Comparison of ENCODE assay signal across 19 cellular contexts in genomic region chr5:151692312-151692711, GRCh38. TPM values are rescaled to one million over a fixed set of nuclear protein-coding genes. Genes with fewer than 3 reads are reported as not detected.
A peak's percentile ranks its signal among the peaks of the same experiment; 100 is the strongest.
DNase-seq lines count a peak whose midpoint lies in the region; ATAC-seq and TF ChIP-seq lines count a peak whose summit lies in the region.
"Had no signal": no experiment of that assay in that cellular context is flagged by ENCODE, and none has a peak within 500 bp of the region (broad histone marks: within the 10 kb centered on the region; RNA-seq: fewer than 3 reads in every experiment).

No MANE protein-coding gene starts in this region.

- peak overlapping the region in 1 of 2 experiments; percentile 28 for H3K18ac ChIP-seq in mesenchymal stem cell (ENCODE audit: low read depth in 1 of 2, low read length in 2 of 2)

- 77% methylated on average over 3 of the region's 3 CpGs for WGBS in mesenchymal stem cell

- no peak overlapping the region for H3K9ac ChIP-seq in mesenchymal stem cell (ENCODE audit: low read length)

- no peak overlapping the region for H3K4me2 ChIP-seq in mesenchymal stem cell (ENCODE audit: low read length, poor library complexity, severe bottlenecking)

- H3K79me1 ChIP-seq in mesenchymal stem cell (replicated peaks; ENCODE audit: low read length, poor library complexity, severe bottlenecking): peaks cover 6% of the 10 kb centered on the region

- TF ChIP-seq CTCF in BE2C (IDR thresholded peaks at IDR 0.05; ENCODE audit: low read depth, low read length) (no peak), astrocyte of the cerebellum (IDR thresholded peaks at IDR 0.05; ENCODE audit: low read depth, low read length, missing control alignments) (no peak)

- no peak overlapping the region for H4K8ac ChIP-seq in mesenchymal stem cell (ENCODE audit: low read length)

- H2BK120ac ChIP-seq in mesenchymal stem cell (ENCODE audit: low read depth, low read length): no peak overlapping the region

- no peak overlapping the region for H3K4me3 ChIP-seq in BE2C (ENCODE audit: low read depth, low read length)
- no peak overlapping the region for H3K4me3 ChIP-seq in astrocyte of the cerebellum (ENCODE audit: low read depth, low read length)
- no peak overlapping the region for H3K4me3 ChIP-seq in mesenchymal stem cell (ENCODE audit: insufficient read depth in 1 of 2, low read depth in 1 of 2, low read length in 2 of 2)
- H3K4me3 ChIP-seq: body of pancreas, GM12878 had no signal

- H3K27me3 ChIP-seq in BE2C (no peaks in the 10 kb centered on the region), mesenchymal stem cell (ENCODE audit: control insufficient read depth in 1 of 2, insufficient read depth in 1 of 2, low read length in 2 of 2) (no peaks in the 10 kb centered on the region)
- H3K27me3 ChIP-seq: body of pancreas, neutrophil had no signal

- H3K4me1 ChIP-seq in BE2C: peaks cover 6% of the 10 kb centered on the region; the same call in 1 of the 2 replicates
- peaks cover 12% of the 10 kb centered on the region for H3K4me1 ChIP-seq in mesenchymal stem cell (ENCODE audit: control insufficient read depth, insufficient read depth, low read depth, low read length)
- H3K4me1 ChIP-seq: body of pancreas had no signal

- no peak overlapping the region for H3K4ac ChIP-seq in mesenchymal stem cell (ENCODE audit: low read depth in 1 of 2, low read length in 2 of 2)

- H3K36me3 ChIP-seq in BE2C: no peaks in the 10 kb centered on the region
- no peaks in the 10 kb centered on the region for H3K36me3 ChIP-seq in mesenchymal stem cell (ENCODE audit: control insufficient read depth in 1 of 2, insufficient read depth in 2 of 2, low read depth in 1 of 2, low read length in 2 of 2)
- H3K36me3 ChIP-seq: neutrophil had no signal

- peak overlapping the region; percentile 24 for H3K27ac ChIP-seq in mesenchymal stem cell (ENCODE audit: low read length, poor library complexity, severe bottlenecking)
- H3K27ac ChIP-seq: body of pancreas, neutrophil had no signal

- H2BK12ac ChIP-seq in mesenchymal stem cell (ENCODE audit: low read length in 2 of 2): no peak overlapping the region

- no peak for ATAC-seq in GM18511 (IDR thresholded peaks at IDR 0.05; ENCODE audit: unreplicated experiment)
- no peak for ATAC-seq in GM21825 (IDR thresholded peaks at IDR 0.05; ENCODE audit: unreplicated experiment)
- ATAC-seq in HG03095 (IDR thresholded peaks at IDR 0.05; ENCODE audit: unreplicated experiment): no peak
- ATAC-seq: body of pancreas, GM12878, Right ventricle myocardium inferior had no signal

- peak overlapping the region; percentile 51 for H2AK5ac ChIP-seq in mesenchymal stem cell (ENCODE audit: low read length, severe bottlenecking)

- H2BK15ac ChIP-seq in mesenchymal stem cell (ENCODE audit: low read depth, poor library complexity, severe bottlenecking): no peak overlapping the region

- H4K91ac ChIP-seq in mesenchymal stem cell (ENCODE audit: low read length): no peak overlapping the region

- no peak overlapping the region for H2BK5ac ChIP-seq in mesenchymal stem cell (ENCODE audit: low read depth, low read length, poor library complexity, severe bottlenecking)

- H3K14ac ChIP-seq in mesenchymal stem cell (ENCODE audit: low read length in 2 of 2): no peak overlapping the region

- no peak overlapping the region for H2AFZ ChIP-seq in mesenchymal stem cell (ENCODE audit: low read depth, low read length)

- no peak overlapping the region for H3K23ac ChIP-seq in mesenchymal stem cell (ENCODE audit: low read length in 2 of 2)

- DNase-seq in BE2C: peak; percentile 53
- DNase-seq in NCI-H146 (lab: John Stamatoyannopoulos, UW): peak; percentile 40
- DNase-seq in astrocyte of the cerebellum (ENCODE audit: low read depth): peak; percentile 22
- DNase-seq in mesenchymal stem cell: no peak
- DNase-seq in retina: no peak
- DNase-seq: activated CD4-positive, alpha-beta T cell treated with anti-CD3 and anti-CD28 coated beads for 48 hours; body of pancreas; CD4-positive, alpha-beta T cell; DMS153; head of caudate nucleus; MV-4-11; NCI-H2029 treated with DMSO at 0.1 percent for 48 hours; NCI-H446 treated with DMSO at 0.1 percent for 48 hours had no signal

- H3K9me3 ChIP-seq in BE2C (no peaks in the 10 kb centered on the region), mesenchymal stem cell (ENCODE audit: control insufficient read depth, low read length) (no peaks in the 10 kb centered on the region)
- H3K9me3 ChIP-seq: body of pancreas, neutrophil had no signal

- in situ Hi-C loops in astrocyte of the cerebellum (cut with HindIII; ENCODE audit: low sequenced_read_pairs): no loop called here

RNA-seq across cellular contexts. Expression of gene SPARC, which starts 5.6 kb away (rescaled TPM):
- polyA plus RNA-seq in BE2C (2012; ENCODE audit: insufficient read depth, insufficient read length, low read depth): 221 TPM
- polyA plus RNA-seq in mesenchymal stem cell (2013, experiment 1 of 2): 5,201 TPM
- polyA plus RNA-seq in mesenchymal stem cell (2013, experiment 2 of 2): 4,942 TPM

Comparison
In these comparisons a context has a peak if more than half of its experiments do, and no peak if none do; other contexts are left out.
1. DNase-seq: peak in BE2C (single experiment), NCI-H146 (single experiment) and astrocyte of the cerebellum (single experiment); none in mesenchymal stem cell (single experiment) and retina (single experiment).